ENCODE assay signal across 1 cellular context in the genomic region with DNA sequence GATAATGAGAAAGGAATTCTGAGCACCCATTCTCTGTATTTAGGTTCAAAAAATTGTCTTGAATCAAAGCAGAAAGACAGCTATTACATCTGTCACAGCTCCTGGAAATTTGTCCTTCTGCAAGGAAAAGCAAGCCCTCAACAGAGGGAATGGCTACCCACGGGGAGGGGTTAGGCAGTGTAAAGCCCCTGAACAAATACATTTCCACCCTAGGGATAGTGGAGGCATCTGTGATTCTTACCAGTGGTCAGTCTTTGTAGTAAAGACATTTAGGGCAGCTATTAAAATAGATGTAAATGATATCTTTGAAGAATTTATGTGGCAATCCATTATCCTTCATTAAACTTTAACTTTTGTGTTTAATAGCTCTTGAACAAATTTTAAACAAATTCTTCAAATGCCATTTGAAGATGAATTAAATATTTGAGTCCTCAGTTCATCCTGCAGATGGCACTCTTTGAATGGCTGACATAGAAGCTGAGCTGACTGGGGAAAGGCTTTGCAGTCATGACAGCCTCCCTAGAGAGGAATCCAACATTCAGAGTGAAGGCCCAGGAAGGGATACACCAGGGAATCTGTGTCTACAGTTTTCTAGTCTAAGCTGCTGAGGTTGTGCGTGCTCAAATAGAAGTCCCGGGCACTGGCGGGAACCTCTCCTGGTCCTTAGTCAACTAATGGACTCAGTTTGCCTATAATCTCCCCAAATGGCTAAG.
TF ChIP-seq lines count a peak whose summit lies in the region.

No MANE protein-coding gene starts in this region.

TF ChIP-seq in GM23338, 12 proteins besides CTCF, POLR2A, EP300 and RAD21 (continued from another document):
- no peak for TF ChIP-seq ZNF462 (CRISPR knock-in tag; IDR thresholded peaks at IDR 0.05)
- no peak for TF ChIP-seq CREB1 (CRISPR knock-in tag; IDR thresholded peaks at IDR 0.05; ENCODE audit: low read depth)
- no peak for TF ChIP-seq REST (IDR thresholded peaks at IDR 0.05; ENCODE audit: unreplicated experiment)
- TF ChIP-seq, protein P1, sequence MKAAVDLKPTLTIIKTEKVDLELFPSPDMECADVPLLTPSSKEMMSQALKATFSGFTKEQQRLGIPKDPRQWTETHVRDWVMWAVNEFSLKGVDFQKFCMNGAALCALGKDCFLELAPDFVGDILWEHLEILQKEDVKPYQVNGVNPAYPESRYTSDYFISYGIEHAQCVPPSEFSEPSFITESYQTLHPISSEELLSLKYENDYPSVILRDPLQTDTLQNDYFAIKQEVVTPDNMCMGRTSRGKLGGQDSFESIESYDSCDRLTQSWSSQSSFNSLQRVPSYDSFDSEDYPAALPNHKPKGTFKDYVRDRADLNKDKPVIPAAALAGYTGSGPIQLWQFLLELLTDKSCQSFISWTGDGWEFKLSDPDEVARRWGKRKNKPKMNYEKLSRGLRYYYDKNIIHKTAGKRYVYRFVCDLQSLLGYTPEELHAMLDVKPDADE (IDR thresholded peaks at IDR 0.05): no peak
- TF ChIP-seq EZH2phosphoT487 (IDR thresholded peaks at IDR 0.05; ENCODE audit: unreplicated experiment): no peak
- TF ChIP-seq STAT1 (IDR thresholded peaks at IDR 0.05; ENCODE audit: unreplicated experiment): no peak
- no peak for TF ChIP-seq EZH2 (IDR thresholded peaks at IDR 0.05; ENCODE audit: low read depth, unreplicated experiment)
- TF ChIP-seq ZNF114 (CRISPR knock-in tag; IDR thresholded peaks at IDR 0.05): no peak
- TF ChIP-seq NANOG (IDR thresholded peaks at IDR 0.05; ENCODE audit: borderline replicate concordance): no peak
- no peak for TF ChIP-seq ZNF331 (CRISPR knock-in tag; IDR thresholded peaks at IDR 0.05; ENCODE audit: low read depth)
